ENCODE assay signal across 8 cellular contexts in the genomic region with DNA sequence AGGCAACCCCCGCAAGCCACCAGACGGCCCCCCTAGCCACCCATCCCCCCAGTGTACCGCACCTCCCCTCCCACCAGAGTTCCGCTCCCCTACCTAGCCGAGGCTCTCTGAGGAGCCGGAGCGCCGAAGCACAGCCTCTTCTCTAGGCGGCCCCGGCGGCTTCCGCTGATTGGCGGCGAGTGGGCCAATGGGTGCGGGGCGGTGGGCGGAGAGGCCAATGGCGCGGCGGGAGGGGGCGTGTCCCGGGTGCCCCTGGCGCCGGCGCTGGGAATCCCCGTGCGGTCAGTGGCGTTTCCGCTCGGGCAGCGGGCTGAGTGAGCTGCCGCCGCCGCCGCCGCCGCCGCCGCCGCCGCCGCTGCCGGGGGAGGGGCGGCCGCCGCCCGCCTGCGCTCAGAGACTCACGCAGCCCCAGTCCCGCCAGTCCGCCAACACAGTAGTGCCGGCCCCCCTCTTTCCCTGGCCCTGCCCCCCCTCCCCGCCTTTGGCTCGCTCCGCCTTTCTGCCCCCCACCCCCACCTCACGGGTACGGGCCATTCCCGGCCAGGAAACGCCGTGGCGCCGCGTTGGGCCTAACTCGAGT. TPM values are rescaled to one million over a fixed set of nuclear protein-coding genes. Genes with fewer than 3 reads are reported as not detected.
DNase-seq lines count a peak whose midpoint lies in the region; ATAC-seq, FAIRE-seq and TF ChIP-seq lines count a peak whose summit lies in the region.

SETD5 (plus strand) TSS at position 285 of the 580 bp plus-strand sequence. CDS start 31,324 bp downstream, outside the sequence.

- peaks cover 60% of the 10 kb centered on the region for H3K4me1 ChIP-seq in HepG2 (ENCODE audit: insufficient read depth, low read length)

- H3K79me2 ChIP-seq in HepG2 (ENCODE audit: insufficient read depth, low read length), result peaks cover 87% of the 10 kb centered on the region

- intact Hi-C loops in CD14-positive monocyte (cut with micrococcal nuclease), result loop anchor here (2.0 to 5.0 kb wide), 4 partner anchors 25 to 395 kb away; partner anchors contain the start of genes THUMPD3 (in 2 of the 2), ARPC4 (in 1 of the 2), BRPF1 (in 1 of the 2) and TADA3 (in 1 of the 2)
- intact Hi-C loops in HepG2 (cut with micrococcal nuclease; ENCODE audit: unreplicated experiment), result loop anchor here (1.0 kb wide), 2 partner anchors 25 to 34 kb away; partner anchors contain the start of gene THUMPD3

- ATAC-seq in GM19395 (IDR thresholded peaks at IDR 0.05; ENCODE audit: unreplicated experiment) (peak; percentile 50), HG03558 (IDR thresholded peaks at IDR 0.05; ENCODE audit: extremely low read depth, unreplicated experiment) (peak; percentile 26), HepG2 (peak; percentile 77)

- TF ChIP-seq EP300 in HepG2 (IDR thresholded peaks at IDR 0.05; ENCODE audit: low read depth in 2 of 2, low read length in 2 of 2), result 0 out of 4 replicates have a peak, but pooled peaks of 1 of the 2 experiments have one; percentile 18
- TF ChIP-seq EP300 in HepG2 (CRISPR knock-in tag; IDR thresholded peaks at IDR 0.05; ENCODE audit: borderline replicate concordance), result no peak

- TF ChIP-seq POLR2A in HepG2 (IDR thresholded peaks at IDR 0.05; ENCODE audit: insufficient read depth in 1 of 2, low read depth in 2 of 2, low read length in 2 of 2), result peak; percentile 84 to 85

- WGBS in HepG2 (ENCODE audit: low lambda C conversion rate), result under 1% methylated on average over 15 of the region's 64 CpGs

- H4K20me1 ChIP-seq in HepG2 (ENCODE audit: insufficient read depth, low read length), result peaks cover 73% of the 10 kb centered on the region

- TF ChIP-seq CTCF in CD14-positive monocyte (IDR thresholded peaks at IDR 0.05) (no peak), HepG2 (CRISPR knock-in tag; IDR thresholded peaks at IDR 0.05) (no peak)

- peak within 1 kb of the TSS; percentile 95 to 100 (median 96) for H3K4me3 ChIP-seq in HepG2 (replicated peaks in 1 of 3; ENCODE audit: insufficient read depth in 1 of 3, low read depth in 2 of 3, low read length in 3 of 3)

- peaks cover 2 to 29% of the 10 kb centered on the region in 2 experiments; a peak in 4 of 5 replicates for H3K36me3 ChIP-seq in HepG2 (replicated peaks in 1 of 2; ENCODE audit: control insufficient read depth in 1 of 2, insufficient read depth in 2 of 2, low read length in 2 of 2)

- H3K27me3 Mint-ChIP-seq in CD14-positive monocyte (ENCODE audit: low read depth in 3 of 3), result peaks cover 0 to 1% (median 0%) of the 10 kb centered on the region in 3 donors

- no peak for FAIRE-seq in HepG2 (lab: Jason Lieb, UNC)

- H3K9me3 ChIP-seq in HepG2 (ENCODE audit: low read length), result no peaks in the 10 kb centered on the region

- CTCF ChIA-PET in HepG2 (lab: Yijun Ruan, JAX; ENCODE audit: low intra/inter-chr PET ratio, low total read pairs), result no interaction called here

- peaks cover 16 to 20% of the 10 kb centered on the region in 2 donors for H3K36me3 Mint-ChIP-seq in CD14-positive monocyte

- H2AFZ ChIP-seq in HepG2 (ENCODE audit: low read length), result no peak within 1 kb of the TSS

- peak within 1 kb of the TSS; percentile 100 for H3K9ac ChIP-seq in HepG2 (ENCODE audit: insufficient read depth, low read depth, low read length)

- peaks cover 58% of the 10 kb centered on the region for H3K4me1 Mint-ChIP-seq in CD14-positive monocyte

- H3K4me2 ChIP-seq in HepG2 (ENCODE audit: low read depth, low read length), result peak within 1 kb of the TSS; percentile 98

- DNase-seq in CD14-positive monocyte (ENCODE audit: low spot score) (peak; percentile 99), NCI-H774 (lab: John Stamatoyannopoulos, UW) (peak; percentile 93), dermis blood vessel endothelial cell (peak; percentile 98), HepG2 (ENCODE audit: low spot score) (peak; percentile 89)
- DNase-seq in activated CD4-positive, alpha-beta T cell treated with anti-CD3 and anti-CD28 coated beads, Interleukin-2, amount 50 U/mL, for 48 hours, result peak; percentile 99
- DNase-seq in stimulated activated CD4-positive, alpha-beta T cell treated with anti-CD3 and anti-CD28 coated beads, Interleukin-4, amount 100 ng/mL, for 1 hour, result peak; percentile 100

- in situ Hi-C loops in HepG2 (cut with HindIII; ENCODE audit: extremely low pct_ligation_motif_present, low pct_unique_long_range_greater_than_20kb), result no loop called here

- H3K4me3 Mint-ChIP-seq in CD14-positive monocyte, result peak within 1 kb of the TSS; percentile 94 to 99

- POLR2A ChIA-PET in HepG2 (lab: Yijun Ruan, JAX), result interaction anchor here (0.8 to 5.8 kb wide), 13 partner anchors 8 to 432 kb away, joined by 4 to 112 read pairs (median 8); partner anchors contain the start of gene THUMPD3

- H3K27ac Mint-ChIP-seq in CD14-positive monocyte, result peak within 1 kb of the TSS; percentile 98 to 100 (median 99)

- no peaks in the 10 kb centered on the region; a peak in 1 of 5 replicates for H3K27me3 ChIP-seq in HepG2 (ENCODE audit: control insufficient read depth in 1 of 2, insufficient read depth in 2 of 2, low read length in 2 of 2)

- peak within 1 kb of the TSS; percentile 99 for H3K27ac ChIP-seq in HepG2 (ENCODE audit: extremely low read length, insufficient read depth, low read length)

- TF ChIP-seq RAD21 in HepG2 (CRISPR knock-in tag; IDR thresholded peaks at IDR 0.05), result peak; percentile 6; the same call in 1 of the 2 replicates

- H3K9me3 Mint-ChIP-seq in CD14-positive monocyte, result peaks cover 0 to 2% (median 0%) of the 10 kb centered on the region in 7 donors

- BruUV-seq in HepG2 (replicated peaks; lab: Mats Ljungman, UMichigan), result no TSS peak

TF ChIP-seq in HepG2, 621 proteins besides CTCF, POLR2A, EP300 and RAD21 (continues in another document):
- TF ChIP-seq ZNF563 (CRISPR knock-in tag; IDR thresholded peaks at IDR 0.05) (peak; percentile 80), NONO (IDR thresholded peaks at IDR 0.05) (no peak), NONO (CRISPR knock-in tag; conservative IDR thresholded peaks at IDR 0.05) (0 out of 2 replicates have a peak, but pooled peaks have one; percentile 2), SALL2 (CRISPR knock-in tag; IDR thresholded peaks at IDR 0.05) (0 out of 2 replicates have a peak, but pooled peaks have one; percentile 43), MTF2 (CRISPR knock-in tag; IDR thresholded peaks at IDR 0.05; ENCODE audit: borderline replicate concordance) (no peak), ETV5 (CRISPR knock-in tag; IDR thresholded peaks at IDR 0.05; ENCODE audit: borderline replicate concordance) (peak; percentile 6; the same call in 1 of the 2 replicates), ZNF768 (CRISPR knock-in tag; IDR thresholded peaks at IDR 0.05) (peak; percentile 62; the same call in 1 of the 2 replicates), KAT8 (CRISPR knock-in tag; IDR thresholded peaks at IDR 0.05) (peak; percentile 6; the same call in 1 of the 2 replicates), KLF11 (CRISPR knock-in tag; IDR thresholded peaks at IDR 0.05) (0 out of 2 replicates have a peak, but pooled peaks have one; percentile 4), SP4 (CRISPR knock-in tag; IDR thresholded peaks at IDR 0.05) (peak; percentile 80), SP1 (IDR thresholded peaks at IDR 0.05) (no peak), SP1 (CRISPR knock-in tag; IDR thresholded peaks at IDR 0.05) (peak; percentile 66), XBP1 (CRISPR knock-in tag; IDR thresholded peaks at IDR 0.05) (peak; percentile 66; the same call in 1 of the 2 replicates), RFXANK (CRISPR knock-in tag; IDR thresholded peaks at IDR 0.05) (0 out of 2 replicates have a peak, but pooled peaks have one; percentile 37), GATAD2A (CRISPR knock-in tag; IDR thresholded peaks at IDR 0.05) (no peak), SPEN (CRISPR knock-in tag; IDR thresholded peaks at IDR 0.05; ENCODE audit: low read depth) (0 out of 2 replicates have a peak, but pooled peaks have one; percentile 9), AHR (CRISPR knock-in tag; IDR thresholded peaks at IDR 0.05) (0 out of 2 replicates have a peak, but pooled peaks have one; percentile 16)
- TF ChIP-seq, protein P1, sequence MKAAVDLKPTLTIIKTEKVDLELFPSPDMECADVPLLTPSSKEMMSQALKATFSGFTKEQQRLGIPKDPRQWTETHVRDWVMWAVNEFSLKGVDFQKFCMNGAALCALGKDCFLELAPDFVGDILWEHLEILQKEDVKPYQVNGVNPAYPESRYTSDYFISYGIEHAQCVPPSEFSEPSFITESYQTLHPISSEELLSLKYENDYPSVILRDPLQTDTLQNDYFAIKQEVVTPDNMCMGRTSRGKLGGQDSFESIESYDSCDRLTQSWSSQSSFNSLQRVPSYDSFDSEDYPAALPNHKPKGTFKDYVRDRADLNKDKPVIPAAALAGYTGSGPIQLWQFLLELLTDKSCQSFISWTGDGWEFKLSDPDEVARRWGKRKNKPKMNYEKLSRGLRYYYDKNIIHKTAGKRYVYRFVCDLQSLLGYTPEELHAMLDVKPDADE (CRISPR knock-in tag; IDR thresholded peaks at IDR 0.05), result 0 out of 2 replicates have a peak, but pooled peaks have one; percentile 46

RNA-seq across cellular contexts. Expression of gene SETD5, which starts in this region (rescaled TPM):
- polyA plus RNA-seq in CD14-positive monocyte (10 to 100 TPM in 1 of 2 donors, 1 to 10 TPM in 1; 4.1 to 13.7 TPM), HepG2 (2011; rRNA removed) (79.8 and 95.8 TPM in 2 replicates)
- total RNA-seq in dermis blood vessel endothelial cell (48.0 and 73.4 TPM in 2 replicates), HepG2 (2016; rRNA removed; fragmentation: Illumina TruSeq; extraction: Trizol) (40.6 and 46.8 TPM in 2 replicates)
- 26.3 and 27.9 TPM in 2 replicates for total RNA-seq in HepG2 (2016; cell fraction: cytosol; rRNA removed; fragmentation: Illumina TruSeq; extraction: Trizol; ENCODE audit: low read depth)
- 35.8 and 43.9 TPM in 2 replicates for total RNA-seq in HepG2 (2016; cell fraction: insoluble cytoplasmic fraction; rRNA removed; fragmentation: Illumina TruSeq; extraction: Trizol)
- total RNA-seq in HepG2 (2016; cell fraction: membrane; rRNA removed; fragmentation: Illumina TruSeq; extraction: Trizol), result 26.2 and 27.3 TPM in 2 replicates
- 98.3 and 114 TPM in 2 replicates for total RNA-seq in HepG2 (2016; cell fraction: nucleus; rRNA removed; fragmentation: Illumina TruSeq; extraction: Trizol)
- 26.9 and 32.4 TPM in 2 replicates for polyA plus RNA-seq in HepG2 (2011; cell fraction: cytosol; rRNA removed)
- polyA plus RNA-seq in HepG2 (2011; cell fraction: nucleus; rRNA removed), result 146 and 182 TPM in 2 replicates
- 71.2 and 71.4 TPM in 2 replicates for polyA plus RNA-seq in HepG2 (2012)
- 1.9 and 2.5 TPM in 2 replicates for polyA plus RNA-seq in HepG2 (2016; cell fraction: cytosol; fragmentation: Illumina TruSeq; extraction: Trizol; ENCODE audit: low read depth)
- polyA plus RNA-seq in HepG2 (2016; cell fraction: insoluble cytoplasmic fraction; fragmentation: Illumina TruSeq; extraction: Trizol; ENCODE audit: low read depth), result 30.4 and 34.5 TPM in 2 replicates
- polyA plus RNA-seq in HepG2 (2016; cell fraction: membrane; fragmentation: Illumina TruSeq; extraction: Trizol; ENCODE audit: low read depth), result 7.4 and 7.5 TPM in 2 replicates
- 137 and 159 TPM in 2 replicates for polyA plus RNA-seq in HepG2 (2016; cell fraction: nucleus; fragmentation: Illumina TruSeq; extraction: Trizol; ENCODE audit: insufficient read depth, low read depth)
- polyA minus RNA-seq in HepG2 (2011; rRNA and poly(A)+ RNA removed; ENCODE audit: low replicate concordance), result 83.8 and 106 TPM in 2 replicates
- 48.4 and 58.5 TPM in 2 replicates for polyA minus RNA-seq in HepG2 (2011; cell fraction: cytosol; rRNA and poly(A)+ RNA removed)
- 243 and 288 TPM in 2 replicates for polyA minus RNA-seq in HepG2 (2011; cell fraction: nucleus; rRNA and poly(A)+ RNA removed)

Comparison
In these comparisons a context has a peak if more than half of its experiments do, and no peak if none do; other contexts are left out.
1. Peak in every context shown above with its lines: DNase-seq, ATAC-seq, H3K4me3 ChIP-seq and H3K27ac ChIP-seq.
2. ATAC-seq: peak in every context shown above with its lines; median percentile 77 in HepG2; 50 in GM19395; 26 in HG03558.